ENCODE assay signal across 22 cellular contexts in genomic region chr7:32147909-32148308, GRCh38.
DNase-seq lines count a peak whose midpoint lies in the region; TF ChIP-seq lines count a peak whose summit lies in the region.
"Had no signal": no experiment of that assay in that cellular context is flagged by ENCODE, and none has a peak within 500 bp of the region (broad histone marks: within the 10 kb centered on the region; RNA-seq: fewer than 3 reads in every experiment).

No MANE protein-coding gene starts in this region.

- POLR2A ChIA-PET in AG04449 (lab: Yijun Ruan, JAX) = no interaction called here

- TF ChIP-seq CTCF in AG04449 (IDR thresholded peaks at IDR 0.05; ENCODE audit: insufficient read depth, low read length, missing control alignments) = no peak
- TF ChIP-seq CTCF in brain microvascular endothelial cell (IDR thresholded peaks at IDR 0.05; ENCODE audit: low read depth, low read length, missing control alignments) = no peak
- no peak for TF ChIP-seq CTCF in osteoblast (IDR thresholded peaks at IDR 0.05; ENCODE audit: extremely low read depth, low read depth, low read length)

- H3K79me2 ChIP-seq in osteoblast (ENCODE audit: insufficient read depth, low read length) = no peaks in the 10 kb centered on the region

- no peak overlapping the region for H2AFZ ChIP-seq in osteoblast (ENCODE audit: low read length)

- H3K27me3 ChIP-seq in brain microvascular endothelial cell (replicated peaks) = no peaks in the 10 kb centered on the region
- H3K27me3 ChIP-seq in osteoblast (ENCODE audit: insufficient read depth, low read length) = no peaks in the 10 kb centered on the region
- H3K27me3 ChIP-seq: BLaER1 had no signal

- H3K4me1 ChIP-seq in osteoblast (ENCODE audit: insufficient read depth, low read length) = peaks cover 12% of the 10 kb centered on the region
- H3K4me1 ChIP-seq: BLaER1, Caco-2 had no signal

- no peaks in the 10 kb centered on the region for H4K20me1 ChIP-seq in osteoblast (ENCODE audit: insufficient read depth, low read length)
- H4K20me1 ChIP-seq: BLaER1 had no signal

- peak; percentile 53 for DNase-seq in AG04449 (ENCODE audit: low read depth, low spot score)
- peak; percentile 76 for DNase-seq in EL
- peak; percentile 45 for DNase-seq in brain microvascular endothelial cell
- peak; percentile 65 for DNase-seq in osteoblast (ENCODE audit: insufficient read length, low spot score, missing footprints)
- no peak for DNase-seq in NCI-H187 treated with DMSO at 0.1 percent for 48 hours (lab: John Stamatoyannopoulos, UW)
- DNase-seq in C1 segment of cervical spinal cord (lab: John Stamatoyannopoulos, UW) = no peak
- no peak for DNase-seq in germinal center (ENCODE audit: low spot score)
- DNase-seq: Caco-2; DMS153; GF-D8; KBM-7; NCI-H1092; NCI-H1436 treated with DMSO at 0.1 percent for 48 hours; NCI-H2029; NCI-H2227 treated with DMSO at 0.1 percent for 48 hours; NCI-H510A treated with DMSO at 0.1 percent for 48 hours; NCI-H774; NK-92 treated with Interleukin-12 subunit alpha and Interleukin-12 subunit beta, amount 100 ng/mL, for 24 hours; SHP77 treated with DMSO at 0.1 percent for 48 hours had no signal

- H3K4me3 ChIP-seq in AG04449 (ENCODE audit: low read depth, low read length) (no peak overlapping the region), brain microvascular endothelial cell (ENCODE audit: low read depth, low read length) (no peak overlapping the region), osteoblast (ENCODE audit: insufficient read depth, low read length) (no peak overlapping the region)
- H3K4me3 ChIP-seq: BLaER1, SK-N-MC had no signal

- in situ Hi-C loops in brain microvascular endothelial cell (cut with HindIII; ENCODE audit: low pct_ligation_motif_present, low sequenced_read_pairs) = no loop called here

- CTCF ChIA-PET in AG04449 (lab: Yijun Ruan, JAX) = interaction anchor here (0.8 kb wide), 1 partner anchor 72 kb away, joined by 3 read pairs; no protein-coding TSS in a partner anchor

- no peaks in the 10 kb centered on the region for H3K9me3 ChIP-seq in osteoblast (ENCODE audit: low read depth, low read length)
- H3K9me3 ChIP-seq: Caco-2 had no signal

- H3K27ac ChIP-seq in brain microvascular endothelial cell (no peak overlapping the region), osteoblast (ENCODE audit: low read depth, low read length) (peak overlapping the region; percentile 1)
- H3K27ac ChIP-seq: BLaER1, RWPE1, SK-N-MC had no signal

- H3K4me2 ChIP-seq in osteoblast (ENCODE audit: insufficient read depth, low read length) = no peak overlapping the region
- H3K4me2 ChIP-seq: BLaER1 had no signal

- H3K36me3 ChIP-seq in brain microvascular endothelial cell (replicated peaks) = no peaks in the 10 kb centered on the region
- H3K36me3 ChIP-seq in osteoblast (ENCODE audit: insufficient read depth, low read length) = no peaks in the 10 kb centered on the region
- H3K36me3 ChIP-seq: BLaER1 had no signal

Comparison
In these comparisons a context has a peak if more than half of its experiments do, and no peak if none do; other contexts are left out.
1. DNase-seq: peak in AG04449 (single experiment), EL (single experiment), brain microvascular endothelial cell (single experiment) and osteoblast (single experiment); none in NCI-H187 treated with DMSO at 0.1 percent for 48 hours (single experiment), C1 segment of cervical spinal cord (0 of 14) and germinal center (single experiment).